In the genomic region with DNA sequence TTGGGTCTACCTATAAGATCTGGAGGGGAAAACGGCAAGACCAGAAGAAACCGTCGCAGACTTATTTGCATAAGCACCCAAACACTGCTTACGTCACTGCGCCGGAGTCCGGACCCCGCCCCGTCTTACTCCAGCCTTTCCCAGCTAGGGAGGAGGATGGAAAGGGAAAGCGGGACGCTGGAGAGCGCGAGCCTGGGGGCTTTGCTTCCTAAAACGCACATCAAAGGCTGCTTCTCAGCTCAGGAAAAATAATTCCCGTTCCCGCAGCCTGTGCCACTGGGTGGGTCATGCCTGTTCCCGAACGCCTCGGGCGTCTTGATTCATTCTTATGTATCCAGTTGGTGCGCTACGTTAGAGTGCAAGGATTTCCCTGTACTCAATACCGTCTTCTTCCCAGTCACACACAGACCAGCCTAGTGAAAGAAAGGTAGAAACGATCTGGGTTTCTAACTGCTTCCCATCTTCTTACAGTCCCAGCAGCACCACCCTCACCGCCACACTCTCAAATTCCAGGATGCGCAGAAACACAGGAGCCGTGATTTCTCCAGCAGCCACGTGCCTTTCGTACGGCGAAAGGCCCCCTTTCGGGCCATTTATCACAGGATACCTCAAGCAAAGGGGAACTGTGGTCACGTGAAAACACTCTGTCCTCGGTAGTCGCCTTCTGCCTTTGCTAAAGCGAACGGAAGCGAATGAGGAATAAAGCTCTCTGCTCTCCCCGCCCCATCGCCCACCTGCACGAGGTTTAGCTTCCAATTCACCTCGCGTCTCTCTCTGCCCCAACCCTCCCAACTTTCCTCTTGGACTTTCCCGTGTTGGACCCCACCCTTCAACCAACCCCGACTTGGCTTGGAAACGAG, we compare ENCODE assay signal across 8 cellular contexts. TPM values are rescaled to one million over a fixed set of nuclear protein-coding genes. Genes with fewer than 3 reads are reported as not detected.
DNase-seq lines count a peak whose midpoint lies in the region; ATAC-seq and FAIRE-seq lines count a peak whose summit lies in the region.

No MANE protein-coding gene starts in this region.

- H3K27ac Mint-ChIP-seq in stimulated activated naive CD8-positive, alpha-beta T cell treated with anti-CD3 and anti-CD28 coated beads, Interleukin-15, Interleukin-2, amounts not matched to agents 100 ng/mL and 50 ng/mL, for 24 hours = no peak overlapping the region

- no peak overlapping the region for H3K4me3 ChIP-seq in Karpas-422 (ENCODE audit: low read length)

- peak overlapping the region; percentile 67 for H3K4me3 Mint-ChIP-seq in stimulated activated naive CD8-positive, alpha-beta T cell treated with anti-CD3 and anti-CD28 coated beads, Interleukin-15, Interleukin-2, amounts not matched to agents 100 ng/mL and 50 ng/mL, for 24 hours

- H3K9me3 ChIP-seq in Karpas-422 (ENCODE audit: low read length) = peaks cover 4% of the 10 kb centered on the region; the same call in 1 of the 2 replicates

- H3K4me1 ChIP-seq in Karpas-422 (ENCODE audit: low read length) = no peaks in the 10 kb centered on the region

- H4K20me1 ChIP-seq in Karpas-422 (ENCODE audit: insufficient read depth, low read depth, low read length) = no peaks in the 10 kb centered on the region

- no peaks in the 10 kb centered on the region for H3K9me2 ChIP-seq in Karpas-422 (replicated peaks; ENCODE audit: insufficient read depth, low read length)

- no peak overlapping the region for H3K9ac ChIP-seq in Karpas-422 (ENCODE audit: low read length)

- H3K4me1 Mint-ChIP-seq in stimulated activated naive CD8-positive, alpha-beta T cell treated with anti-CD3 and anti-CD28 coated beads, Interleukin-15, Interleukin-2, amounts not matched to agents 100 ng/mL and 50 ng/mL, for 24 hours (ENCODE audit: low read depth) = peaks cover 6% of the 10 kb centered on the region

- H2AFZ ChIP-seq in Karpas-422 (ENCODE audit: low read length) = no peak overlapping the region

- ATAC-seq in left colon = peak; percentile 63

- DNase-seq in COR-L47 (lab: John Stamatoyannopoulos, UW) (peak; percentile 68), HTR-8/SVneo (ENCODE audit: insufficient read length, low spot score) (peak; percentile 39), SHP77 treated with DMSO at 0.1 percent for 48 hours (lab: John Stamatoyannopoulos, UW) (peak; percentile 69), dermis blood vessel endothelial cell (peak; percentile 54), left colon (peak in 1 of 2 donors; percentile 30), Karpas-422 (no peak), SIG-M5 (lab: John Stamatoyannopoulos, UW) (no peak)

- H3K4me2 ChIP-seq in Karpas-422 (ENCODE audit: low read depth, low read length, poor library complexity, severe bottlenecking) = no peak overlapping the region

- no peaks in the 10 kb centered on the region for H3K79me2 ChIP-seq in Karpas-422 (ENCODE audit: low read length)

- intact Hi-C loops in left colon (cut with DNase I, micrococcal nuclease) = no loop called here

- no peaks in the 10 kb centered on the region for H3K9me3 Mint-ChIP-seq in stimulated activated naive CD8-positive, alpha-beta T cell treated with anti-CD3 and anti-CD28 coated beads, Interleukin-15, Interleukin-2, amounts not matched to agents 100 ng/mL and 50 ng/mL, for 24 hours

- H3K36me3 ChIP-seq in Karpas-422 (ENCODE audit: insufficient read depth, low read length) = no peaks in the 10 kb centered on the region

- FAIRE-seq in HTR-8/SVneo (lab: Jason Lieb, UNC) = no peak

- no peaks in the 10 kb centered on the region for H3K27me3 ChIP-seq in Karpas-422 (ENCODE audit: low read length)

- H3K36me3 Mint-ChIP-seq in stimulated activated naive CD8-positive, alpha-beta T cell treated with anti-CD3 and anti-CD28 coated beads, Interleukin-15, Interleukin-2, amounts not matched to agents 100 ng/mL and 50 ng/mL, for 24 hours (ENCODE audit: low read depth) = no peaks in the 10 kb centered on the region

- H3K27me3 Mint-ChIP-seq in stimulated activated naive CD8-positive, alpha-beta T cell treated with anti-CD3 and anti-CD28 coated beads, Interleukin-15, Interleukin-2, amounts not matched to agents 100 ng/mL and 50 ng/mL, for 24 hours = peaks cover 43% of the 10 kb centered on the region

- H3K27ac ChIP-seq in Karpas-422 (ENCODE audit: low read length) = no peak overlapping the region

RNA-seq across cellular contexts. Expression of a gene that starts 1.0 kb away (rescaled TPM):
- total RNA-seq in dermis blood vessel endothelial cell = 0.51 and 2.2 TPM in 2 replicates
- total RNA-seq in left colon = under 1 TPM; 0.45 to 0.58 TPM
- total RNA-seq in Karpas-422 (2014; rRNA removed; shearing (Covaris generic); ENCODE audit: low replicate concordance) = not detected in 2 replicates

Comparison
In these comparisons a context has a peak if more than half of its experiments do, and no peak if none do; other contexts are left out.
1. DNase-seq: peak in COR-L47 (single experiment), HTR-8/SVneo (single experiment), SHP77 treated with DMSO at 0.1 percent for 48 hours (single experiment) and dermis blood vessel endothelial cell (single experiment); none in Karpas-422 (single experiment) and SIG-M5 (single experiment).